Comparison of ENCODE assay signal across 9 cellular contexts in the genomic region with DNA sequence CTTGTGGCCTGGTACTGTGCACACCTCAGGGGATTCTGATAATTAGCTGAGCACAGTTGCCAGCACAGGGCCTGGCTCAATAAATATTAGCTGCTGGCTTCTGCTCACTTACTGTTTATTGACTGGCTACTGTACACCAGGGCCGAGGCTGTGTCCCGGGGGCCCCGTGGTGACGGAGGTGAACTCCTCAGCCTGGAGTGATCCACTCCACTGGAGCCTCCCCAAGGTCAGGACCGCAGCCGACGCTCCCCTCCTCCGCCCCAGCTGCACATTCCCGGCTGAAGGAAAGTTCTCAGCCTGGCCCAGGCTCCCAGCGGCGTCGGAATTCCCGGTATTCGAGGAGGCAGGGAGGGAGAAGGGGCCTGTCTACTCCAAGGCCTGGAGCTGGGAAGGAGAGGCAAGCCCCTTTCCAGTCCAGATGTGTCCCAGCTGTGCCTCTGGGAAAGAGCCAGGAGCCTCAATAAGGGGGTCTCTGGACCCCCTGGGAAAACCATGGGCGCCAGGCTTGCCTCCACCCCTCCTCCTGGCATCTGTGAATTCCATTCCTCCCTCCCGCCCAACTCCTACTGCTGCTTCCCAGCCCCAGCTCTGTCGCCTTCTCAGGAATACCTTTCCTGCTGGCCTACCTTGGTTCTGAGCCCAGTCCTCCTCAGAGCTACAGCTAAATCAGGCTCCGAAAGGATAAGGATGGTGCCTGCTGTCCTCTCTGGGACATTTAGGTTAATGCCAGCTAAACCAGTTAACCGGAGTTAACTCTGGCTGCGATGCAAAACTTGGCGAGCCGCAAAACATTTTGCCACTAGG. TPM values are rescaled to one million over a fixed set of nuclear protein-coding genes. Genes with fewer than 3 reads are reported as not detected.
DNase-seq lines count a peak whose midpoint lies in the region; ATAC-seq and TF ChIP-seq lines count a peak whose summit lies in the region.
"Had no signal": no experiment of that assay in that cellular context is flagged by ENCODE, and none has a peak within 500 bp of the region (broad histone marks: within the 10 kb centered on the region; RNA-seq: fewer than 3 reads in every experiment).

No MANE protein-coding gene starts in this region.

- H3K4me3 Mint-ChIP-seq in endothelial cell (ENCODE audit: unreplicated experiment) (no peak overlapping the region), mesothelial cell of epicardium (peak overlapping the region; percentile 40)

- DNase-seq in 8988T (peak; percentile 58), HuH-7.5 (ENCODE audit: low spot score) (peak; percentile 62), endothelial cell (ENCODE audit: low spot score) (peak; percentile 72), mesothelial cell of epicardium (ENCODE audit: low spot score in 2 of 2, unreplicated experiment in 2 of 2) (peak; percentile 42 to 70), Ammon's horn (ENCODE audit: low spot score) (no peak), NAMALWA (ENCODE audit: low spot score) (no peak), GM20000 (ENCODE audit: low spot score) (no peak)
- DNase-seq: GDM1 had no signal

- peaks cover 12% of the 10 kb centered on the region for H3K27me3 Mint-ChIP-seq in endothelial cell (ENCODE audit: unreplicated experiment)
- H3K27me3 Mint-ChIP-seq in mesothelial cell of epicardium (ENCODE audit: low read depth) = no peaks in the 10 kb centered on the region

- no peak for ATAC-seq in GM18498 (IDR thresholded peaks at IDR 0.05; ENCODE audit: unreplicated experiment)

- H3K4me1 Mint-ChIP-seq in endothelial cell (ENCODE audit: unreplicated experiment) (no peaks in the 10 kb centered on the region), mesothelial cell of epicardium (peaks cover 12% of the 10 kb centered on the region)

- H3K27ac Mint-ChIP-seq in endothelial cell (ENCODE audit: unreplicated experiment) (no peak overlapping the region), mesothelial cell of epicardium (peak overlapping the region; percentile 99)

- TF ChIP-seq CTCF in endothelial cell (IDR thresholded peaks at IDR 0.05; ENCODE audit: unreplicated experiment) (no peak), mesothelial cell of epicardium (IDR thresholded peaks at IDR 0.05; ENCODE audit: unreplicated experiment) (no peak), GM20000 (IDR thresholded peaks at IDR 0.05; ENCODE audit: extremely low read depth, missing control alignments) (no peak)

- H3K9me3 Mint-ChIP-seq in endothelial cell (ENCODE audit: unreplicated experiment) = no peaks in the 10 kb centered on the region
- H3K9me3 Mint-ChIP-seq in mesothelial cell of epicardium = no peaks in the 10 kb centered on the region

- H3K36me3 Mint-ChIP-seq in endothelial cell (ENCODE audit: low read depth, unreplicated experiment) (peaks cover 32% of the 10 kb centered on the region), mesothelial cell of epicardium (peaks cover 27% of the 10 kb centered on the region)

RNA-seq across cellular contexts. Expression of a gene that starts 7.2 kb away (rescaled TPM):
- total RNA-seq in endothelial cell (ENCODE audit: unreplicated experiment) (2,151 TPM), mesothelial cell of epicardium (1,616 to 1,722 TPM (median 1,707 TPM) in 3 replicates)

RNA-seq across cellular contexts. Expression of a gene that starts 16.0 kb away (rescaled TPM):
- total RNA-seq in endothelial cell (ENCODE audit: unreplicated experiment) (172 TPM), mesothelial cell of epicardium (160 to 172 TPM (median 164 TPM) in 3 replicates)

RNA-seq across cellular contexts. Expression of a gene that starts 16.9 kb away (rescaled TPM):
- 139 TPM for total RNA-seq in endothelial cell (ENCODE audit: unreplicated experiment)
- 127 to 136 TPM (median 129 TPM) in 3 replicates for total RNA-seq in mesothelial cell of epicardium

RNA-seq across cellular contexts. Expression of a gene that starts 21.9 kb away (rescaled TPM):
- total RNA-seq in endothelial cell (ENCODE audit: unreplicated experiment) = 10.2 TPM
- total RNA-seq in mesothelial cell of epicardium = 111 to 113 TPM (median 111 TPM) in 3 replicates

RNA-seq across cellular contexts. Expression of a gene that starts 37.3 kb away (rescaled TPM):
- 32.4 TPM for total RNA-seq in endothelial cell (ENCODE audit: unreplicated experiment)
- total RNA-seq in mesothelial cell of epicardium = 35.6 to 39.2 TPM (median 36.1 TPM) in 3 replicates

Comparison
In these comparisons a context has a peak if more than half of its experiments do, and no peak if none do; other contexts are left out.
1. DNase-seq: peak in 8988T (single experiment), HuH-7.5 (single experiment), endothelial cell (single experiment) and mesothelial cell of epicardium (2 of 2); none in Ammon's horn (single experiment), NAMALWA (single experiment) and GM20000 (single experiment).